Comparison of ENCODE assay signal across 8 cellular contexts in the genomic region with DNA sequence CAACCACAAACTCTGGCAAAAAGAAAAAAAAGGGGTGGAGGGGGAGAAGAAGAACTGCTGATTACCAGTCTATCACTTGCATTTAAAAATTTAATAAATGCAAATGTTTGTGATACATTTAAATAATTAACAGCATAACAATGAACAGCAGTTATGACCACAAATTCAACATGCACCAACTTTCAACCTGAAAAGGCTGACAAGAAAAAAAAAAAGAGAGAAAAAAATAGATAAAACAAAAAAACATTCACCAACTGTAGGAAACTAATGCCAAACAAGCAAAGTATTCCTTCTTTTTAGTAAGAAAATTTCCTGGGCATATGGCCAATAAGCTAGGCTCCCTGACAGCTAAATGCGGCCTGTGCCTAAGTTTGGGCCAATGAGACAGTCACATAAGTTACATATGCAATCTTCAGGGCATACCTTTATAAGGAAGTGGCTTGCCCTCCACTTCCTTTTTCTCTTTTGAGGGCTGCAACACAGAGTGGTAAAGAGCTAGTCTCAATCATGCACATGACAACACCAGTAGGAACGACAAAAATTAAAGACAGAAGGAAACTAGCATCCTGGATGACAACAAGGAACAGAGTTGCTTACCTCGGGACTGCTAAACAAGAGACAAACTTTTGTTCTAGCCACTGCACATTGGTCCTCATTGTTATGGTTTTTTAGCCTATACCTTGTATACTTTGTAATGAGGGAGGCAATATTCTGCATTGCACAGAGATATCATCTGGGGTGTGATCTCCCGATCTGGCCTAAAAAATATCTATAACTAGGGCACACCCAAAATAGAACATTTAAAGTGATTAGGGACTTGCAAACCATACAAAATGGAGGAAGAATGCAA. TPM values are rescaled to one million over a fixed set of nuclear protein-coding genes. Genes with fewer than 3 reads are reported as not detected.
A peak's percentile ranks its signal among the peaks of the same experiment; 100 is the strongest.
DNase-seq lines count a peak whose midpoint lies in the region; ATAC-seq and TF ChIP-seq lines count a peak whose summit lies in the region.

No MANE protein-coding gene starts in this region.

- POLR2A ChIA-PET in activated CD4-positive, alpha-beta T cell treated with anti-CD3 and anti-CD28 coated beads for 36 hours (lab: Charles Lee), result interaction anchor here (0.5 to 1.4 kb wide), 4 partner anchors 11 to 121 kb away, joined by 3 to 4 read pairs (median 4); a partner anchor contains a TSS

- TF ChIP-seq CTCF in fibroblast of the aortic adventitia (IDR thresholded peaks at IDR 0.05; ENCODE audit: insufficient read depth, low read length), result no peak

- DNase-seq in GM03348 (ENCODE audit: low spot score) (peak; percentile 29), HUDEP-2 (lab: John Stamatoyannopoulos, UW; ENCODE audit: unreplicated experiment in 76 of 76) (peak in 51 of 76 experiments; percentile 3 to 69 (median 31)), fibroblast of the aortic adventitia (ENCODE audit: low read depth) (peak; percentile 80), posterior cingulate gyrus (no peak), A172 (ENCODE audit: low spot score) (no peak)
- DNase-seq in activated CD4-positive, alpha-beta T cell treated with anti-CD3 and anti-CD28 coated beads for 36 hours, result peak; percentile 51
- peak; percentile 32 for DNase-seq in stimulated activated CD4-positive, alpha-beta T cell treated with anti-CD3 and anti-CD28 coated beads, Interleukin-4, amount 100 ng/mL, for 24 hours

- H3K9me3 Mint-ChIP-seq in activated CD4-positive, alpha-beta T cell treated with anti-CD3 and anti-CD28 coated beads for 36 hours (ENCODE audit: low read depth), result peaks cover 3% of the 10 kb centered on the region

- H3K4me1 Mint-ChIP-seq in activated CD4-positive, alpha-beta T cell treated with anti-CD3 and anti-CD28 coated beads for 36 hours, result peaks cover 35% of the 10 kb centered on the region

- peak overlapping the region; percentile 20 for H3K4me3 Mint-ChIP-seq in activated CD4-positive, alpha-beta T cell treated with anti-CD3 and anti-CD28 coated beads for 36 hours

- H3K27me3 Mint-ChIP-seq in activated CD4-positive, alpha-beta T cell treated with anti-CD3 and anti-CD28 coated beads for 36 hours, result no peaks in the 10 kb centered on the region

- peak; percentile 75 for ATAC-seq in GM21526 (IDR thresholded peaks at IDR 0.05; ENCODE audit: low FRiP score, unreplicated experiment)
- peak; percentile 80 for ATAC-seq in activated CD4-positive, alpha-beta T cell treated with anti-CD3 and anti-CD28 coated beads for 36 hours

- CTCF ChIA-PET in activated CD4-positive, alpha-beta T cell treated with anti-CD3 and anti-CD28 coated beads for 36 hours (lab: Charles Lee), result interaction anchor here (0.7 kb wide), 2 partner anchors 21 to 174 kb away, joined by 3 to 5 read pairs; no protein-coding TSS in a partner anchor

- peak overlapping the region; percentile 96 for H3K27ac Mint-ChIP-seq in activated CD4-positive, alpha-beta T cell treated with anti-CD3 and anti-CD28 coated beads for 36 hours

- peaks cover 13% of the 10 kb centered on the region for H3K36me3 Mint-ChIP-seq in activated CD4-positive, alpha-beta T cell treated with anti-CD3 and anti-CD28 coated beads for 36 hours (ENCODE audit: low read depth)

- intact Hi-C loops in activated CD4-positive, alpha-beta T cell treated with anti-CD3 and anti-CD28 coated beads for 36 hours (cut with DNase I, micrococcal nuclease), result loop anchor here (1.0 kb wide), 4 partner anchors 19 to 122 kb away; a partner anchor contains a TSS
- intact Hi-C loops in posterior cingulate gyrus (cut with DNase I), result no loop called here

- no peak overlapping the region for H3K4me3 ChIP-seq in fibroblast of the aortic adventitia (ENCODE audit: low read depth, low read length)

RNA-seq across cellular contexts. Expression of a gene that starts 24.2 kb away (rescaled TPM):
- 10 to 100 TPM; 11.3 to 12.2 TPM for total RNA-seq in activated CD4-positive, alpha-beta T cell treated with anti-CD3 and anti-CD28 coated beads for 36 hours
- 36.3 and 59.4 TPM in 2 replicates for total RNA-seq in fibroblast of the aortic adventitia (ENCODE audit: low replicate concordance)
- total RNA-seq in A172 (2014; rRNA removed; shearing (Covaris generic)), result 33.6 and 48.0 TPM in 2 replicates

RNA-seq across cellular contexts. Expression of a gene that starts 28.8 kb away (rescaled TPM):
- total RNA-seq in activated CD4-positive, alpha-beta T cell treated with anti-CD3 and anti-CD28 coated beads for 36 hours, result 10 to 100 TPM; 22.1 to 24.3 TPM
- total RNA-seq in fibroblast of the aortic adventitia (ENCODE audit: low replicate concordance), result 9.2 and 23.7 TPM in 2 replicates
- total RNA-seq in A172 (2014; rRNA removed; shearing (Covaris generic)), result 7.9 and 9.7 TPM in 2 replicates

Comparison
In these comparisons a context has a peak if more than half of its experiments do, and no peak if none do; other contexts are left out.
1. DNase-seq: peak in GM03348 (single experiment), HUDEP-2 (51 of 76), activated CD4-positive, alpha-beta T cell treated with anti-CD3 and anti-CD28 coated beads for 36 hours (single experiment), fibroblast of the aortic adventitia (single experiment) and stimulated activated CD4-positive, alpha-beta T cell treated with anti-CD3 and anti-CD28 coated beads, Interleukin-4, amount 100 ng/mL, for 24 hours (single experiment); none in posterior cingulate gyrus (0 of 10) and A172 (single experiment).